ENCODE assay signal across 3 cellular contexts in the genomic region with DNA sequence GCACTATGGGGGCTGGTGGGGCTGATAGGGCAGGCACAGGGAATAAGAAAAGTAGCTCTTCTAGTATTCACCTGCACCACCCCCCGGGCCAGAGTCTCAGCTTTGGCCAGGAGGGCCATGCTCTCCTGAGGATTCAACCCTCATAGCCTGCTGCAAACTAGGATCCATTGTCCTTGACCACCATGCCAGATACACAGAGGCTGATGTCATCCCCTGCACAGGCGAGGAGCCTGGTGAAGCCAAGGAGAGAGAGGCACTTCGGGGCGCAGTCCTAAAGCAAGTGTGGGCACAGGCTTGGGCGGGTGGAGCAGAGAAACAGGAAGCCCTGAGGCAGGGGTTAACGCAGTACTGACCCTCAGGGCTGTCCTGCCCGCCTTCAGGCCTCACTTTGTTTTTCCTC.
TF ChIP-seq lines count a peak whose summit lies in the region.

No MANE protein-coding gene starts in this region.

TF ChIP-seq in IMR-90, 13 proteins besides CTCF, POLR2A, EP300 and RAD21:
- no peak for TF ChIP-seq RCOR1 (IDR thresholded peaks at IDR 0.05; ENCODE audit: insufficient replicate concordance, low read length)

TF ChIP-seq in liver, 16 proteins besides CTCF, POLR2A, EP300 and RAD21:
- TF ChIP-seq FOXA1 (IDR thresholded peaks at IDR 0.05) = no peak
- no peak for TF ChIP-seq HNF4G (IDR thresholded peaks at IDR 0.05)
- TF ChIP-seq, protein P1, sequence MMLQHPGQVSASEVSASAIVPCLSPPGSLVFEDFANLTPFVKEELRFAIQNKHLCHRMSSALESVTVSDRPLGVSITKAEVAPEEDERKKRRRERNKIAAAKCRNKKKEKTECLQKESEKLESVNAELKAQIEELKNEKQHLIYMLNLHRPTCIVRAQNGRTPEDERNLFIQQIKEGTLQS (IDR thresholded peaks at IDR 0.05) = no peak
- no peak for TF ChIP-seq NR2F2 (IDR thresholded peaks at IDR 0.05)
- no peak for TF ChIP-seq RXRA (IDR thresholded peaks at IDR 0.05)
- TF ChIP-seq TAF1 (conservative IDR thresholded peaks at IDR 0.05) = no peak
- TF ChIP-seq YY1 (IDR thresholded peaks at IDR 0.05) = no peak
- TF ChIP-seq EGR1 (IDR thresholded peaks at IDR 0.05; ENCODE audit: low read depth in 2 of 2) = no peak
- no peak for TF ChIP-seq SP1 (IDR thresholded peaks at IDR 0.05)
- no peak for TF ChIP-seq HNF4A (conservative IDR thresholded peaks at IDR 0.05)
- TF ChIP-seq, protein P2, sequence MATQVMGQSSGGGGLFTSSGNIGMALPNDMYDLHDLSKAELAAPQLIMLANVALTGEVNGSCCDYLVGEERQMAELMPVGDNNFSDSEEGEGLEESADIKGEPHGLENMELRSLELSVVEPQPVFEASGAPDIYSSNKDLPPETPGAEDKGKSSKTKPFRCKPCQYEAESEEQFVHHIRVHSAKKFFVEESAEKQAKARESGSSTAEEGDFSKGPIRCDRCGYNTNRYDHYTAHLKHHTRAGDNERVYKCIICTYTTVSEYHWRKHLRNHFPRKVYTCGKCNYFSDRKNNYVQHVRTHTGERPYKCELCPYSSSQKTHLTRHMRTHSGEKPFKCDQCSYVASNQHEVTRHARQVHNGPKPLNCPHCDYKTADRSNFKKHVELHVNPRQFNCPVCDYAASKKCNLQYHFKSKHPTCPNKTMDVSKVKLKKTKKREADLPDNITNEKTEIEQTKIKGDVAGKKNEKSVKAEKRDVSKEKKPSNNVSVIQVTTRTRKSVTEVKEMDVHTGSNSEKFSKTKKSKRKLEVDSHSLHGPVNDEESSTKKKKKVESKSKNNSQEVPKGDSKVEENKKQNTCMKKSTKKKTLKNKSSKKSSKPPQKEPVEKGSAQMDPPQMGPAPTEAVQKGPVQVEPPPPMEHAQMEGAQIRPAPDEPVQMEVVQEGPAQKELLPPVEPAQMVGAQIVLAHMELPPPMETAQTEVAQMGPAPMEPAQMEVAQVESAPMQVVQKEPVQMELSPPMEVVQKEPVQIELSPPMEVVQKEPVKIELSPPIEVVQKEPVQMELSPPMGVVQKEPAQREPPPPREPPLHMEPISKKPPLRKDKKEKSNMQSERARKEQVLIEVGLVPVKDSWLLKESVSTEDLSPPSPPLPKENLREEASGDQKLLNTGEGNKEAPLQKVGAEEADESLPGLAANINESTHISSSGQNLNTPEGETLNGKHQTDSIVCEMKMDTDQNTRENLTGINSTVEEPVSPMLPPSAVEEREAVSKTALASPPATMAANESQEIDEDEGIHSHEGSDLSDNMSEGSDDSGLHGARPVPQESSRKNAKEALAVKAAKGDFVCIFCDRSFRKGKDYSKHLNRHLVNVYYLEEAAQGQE (IDR thresholded peaks at IDR 0.05) = no peak
- TF ChIP-seq FOXA2 (IDR thresholded peaks at IDR 0.05) = no peak
- TF ChIP-seq JUND (IDR thresholded peaks at IDR 0.05) = no peak
- TF ChIP-seq, protein P3, sequence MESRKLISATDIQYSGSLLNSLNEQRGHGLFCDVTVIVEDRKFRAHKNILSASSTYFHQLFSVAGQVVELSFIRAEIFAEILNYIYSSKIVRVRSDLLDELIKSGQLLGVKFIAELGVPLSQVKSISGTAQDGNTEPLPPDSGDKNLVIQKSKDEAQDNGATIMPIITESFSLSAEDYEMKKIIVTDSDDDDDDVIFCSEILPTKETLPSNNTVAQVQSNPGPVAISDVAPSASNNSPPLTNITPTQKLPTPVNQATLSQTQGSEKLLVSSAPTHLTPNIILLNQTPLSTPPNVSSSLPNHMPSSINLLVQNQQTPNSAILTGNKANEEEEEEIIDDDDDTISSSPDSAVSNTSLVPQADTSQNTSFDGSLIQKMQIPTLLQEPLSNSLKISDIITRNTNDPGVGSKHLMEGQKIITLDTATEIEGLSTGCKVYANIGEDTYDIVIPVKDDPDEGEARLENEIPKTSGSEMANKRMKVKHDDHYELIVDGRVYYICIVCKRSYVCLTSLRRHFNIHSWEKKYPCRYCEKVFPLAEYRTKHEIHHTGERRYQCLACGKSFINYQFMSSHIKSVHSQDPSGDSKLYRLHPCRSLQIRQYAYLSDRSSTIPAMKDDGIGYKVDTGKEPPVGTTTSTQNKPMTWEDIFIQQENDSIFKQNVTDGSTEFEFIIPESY (IDR thresholded peaks at IDR 0.05) = no peak
- TF ChIP-seq, protein P4, sequence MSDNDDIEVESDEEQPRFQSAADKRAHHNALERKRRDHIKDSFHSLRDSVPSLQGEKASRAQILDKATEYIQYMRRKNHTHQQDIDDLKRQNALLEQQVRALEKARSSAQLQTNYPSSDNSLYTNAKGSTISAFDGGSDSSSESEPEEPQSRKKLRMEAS (IDR thresholded peaks at IDR 0.05) = no peak
- no peak for TF ChIP-seq GABPA (IDR thresholded peaks at IDR 0.05 in 1 of 2, conservative IDR thresholded peaks at IDR 0.05 in 1 of 2)

TF ChIP-seq in SK-N-SH, 30 proteins besides CTCF, POLR2A, EP300 and RAD21:
- TF ChIP-seq, protein P5, sequence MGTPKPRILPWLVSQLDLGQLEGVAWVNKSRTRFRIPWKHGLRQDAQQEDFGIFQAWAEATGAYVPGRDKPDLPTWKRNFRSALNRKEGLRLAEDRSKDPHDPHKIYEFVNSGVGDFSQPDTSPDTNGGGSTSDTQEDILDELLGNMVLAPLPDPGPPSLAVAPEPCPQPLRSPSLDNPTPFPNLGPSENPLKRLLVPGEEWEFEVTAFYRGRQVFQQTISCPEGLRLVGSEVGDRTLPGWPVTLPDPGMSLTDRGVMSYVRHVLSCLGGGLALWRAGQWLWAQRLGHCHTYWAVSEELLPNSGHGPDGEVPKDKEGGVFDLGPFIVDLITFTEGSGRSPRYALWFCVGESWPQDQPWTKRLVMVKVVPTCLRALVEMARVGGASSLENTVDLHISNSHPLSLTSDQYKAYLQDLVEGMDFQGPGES (IDR thresholded peaks at IDR 0.05; ENCODE audit: low read depth, low read length) = no peak
- TF ChIP-seq TEAD4 (IDR thresholded peaks at IDR 0.05; ENCODE audit: borderline replicate concordance, insufficient read depth) (no peak), FOXM1 (IDR thresholded peaks at IDR 0.05; ENCODE audit: low read depth) (no peak), FOXJ3 (CRISPR knock-in tag; IDR thresholded peaks at IDR 0.05) (no peak), NRF1 (IDR thresholded peaks at IDR 0.05; ENCODE audit: low read depth, low read length) (no peak), POLR2AphosphoS5 (IDR thresholded peaks at IDR 0.05; ENCODE audit: low read depth, low read length) (no peak), GATA2 (CRISPR knock-in tag; IDR thresholded peaks at IDR 0.05) (no peak)
- TF ChIP-seq, protein P4 (IDR thresholded peaks at IDR 0.05; ENCODE audit: low read depth) = no peak
